Comparison of ENCODE assay signal across 1 cellular context in the genomic region with DNA sequence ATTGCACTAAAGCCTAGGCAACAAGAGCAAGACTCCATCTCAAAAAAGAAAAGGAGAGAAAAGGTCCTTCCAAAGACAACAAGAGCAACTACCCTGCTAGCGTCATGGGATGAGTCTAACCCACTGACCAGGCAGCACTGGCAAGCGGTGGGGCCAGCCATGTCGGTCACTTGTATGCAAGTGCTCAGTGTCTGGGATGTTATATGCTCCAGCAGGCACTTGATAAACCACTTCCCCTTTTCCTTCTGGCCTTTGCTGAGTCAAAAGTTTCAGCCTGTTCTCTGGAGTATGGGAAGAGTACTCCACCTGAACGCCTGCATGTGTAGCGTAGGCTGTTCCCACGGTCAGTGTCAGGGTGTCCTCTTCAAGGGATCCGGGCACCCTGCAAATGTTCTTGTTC.
A peak's percentile ranks its signal among the peaks of the same experiment; 100 is the strongest.
TF ChIP-seq lines count a peak whose summit lies in the region.

No MANE protein-coding gene starts in this region.

TF ChIP-seq in K562, 482 proteins besides CTCF, POLR2A, EP300 and RAD21:
- no peak for TF ChIP-seq LARP7 (IDR thresholded peaks at IDR 0.05)
- 0 out of 2 replicates have a peak, but pooled peaks have one; percentile 39 for TF ChIP-seq C11orf30 (IDR thresholded peaks at IDR 0.05; ENCODE audit: low read depth)
- peak; percentile 100 for TF ChIP-seq SPI1 (IDR thresholded peaks at IDR 0.05; ENCODE audit: borderline replicate concordance, low read depth, low read length)
- TF ChIP-seq ZNF12 (CRISPR knock-in tag; IDR thresholded peaks at IDR 0.05): peak; percentile 68
- no peak for TF ChIP-seq HNRNPL (IDR thresholded peaks at IDR 0.05; ENCODE audit: low read depth, low read length)
- peak; percentile 79 for TF ChIP-seq ZNF766 (CRISPR knock-in tag; conservative IDR thresholded peaks at IDR 0.05)
- TF ChIP-seq MAFF (IDR thresholded peaks at IDR 0.05; ENCODE audit: low read length): peak; percentile 29; the same call in 1 of the 2 replicates
- 0 out of 2 replicates have a peak, but pooled peaks have one; percentile 36 for TF ChIP-seq NFE2 (IDR thresholded peaks at IDR 0.05; ENCODE audit: low read depth)
- TF ChIP-seq, protein P1, sequence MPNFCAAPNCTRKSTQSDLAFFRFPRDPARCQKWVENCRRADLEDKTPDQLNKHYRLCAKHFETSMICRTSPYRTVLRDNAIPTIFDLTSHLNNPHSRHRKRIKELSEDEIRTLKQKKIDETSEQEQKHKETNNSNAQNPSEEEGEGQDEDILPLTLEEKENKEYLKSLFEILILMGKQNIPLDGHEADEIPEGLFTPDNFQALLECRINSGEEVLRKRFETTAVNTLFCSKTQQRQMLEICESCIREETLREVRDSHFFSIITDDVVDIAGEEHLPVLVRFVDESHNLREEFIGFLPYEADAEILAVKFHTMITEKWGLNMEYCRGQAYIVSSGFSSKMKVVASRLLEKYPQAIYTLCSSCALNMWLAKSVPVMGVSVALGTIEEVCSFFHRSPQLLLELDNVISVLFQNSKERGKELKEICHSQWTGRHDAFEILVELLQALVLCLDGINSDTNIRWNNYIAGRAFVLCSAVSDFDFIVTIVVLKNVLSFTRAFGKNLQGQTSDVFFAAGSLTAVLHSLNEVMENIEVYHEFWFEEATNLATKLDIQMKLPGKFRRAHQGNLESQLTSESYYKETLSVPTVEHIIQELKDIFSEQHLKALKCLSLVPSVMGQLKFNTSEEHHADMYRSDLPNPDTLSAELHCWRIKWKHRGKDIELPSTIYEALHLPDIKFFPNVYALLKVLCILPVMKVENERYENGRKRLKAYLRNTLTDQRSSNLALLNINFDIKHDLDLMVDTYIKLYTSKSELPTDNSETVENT (CRISPR knock-in tag; IDR thresholded peaks at IDR 0.05): no peak
- no peak for TF ChIP-seq MYBL2 (IDR thresholded peaks at IDR 0.05; ENCODE audit: low read depth)
- TF ChIP-seq MYBL2 (CRISPR knock-in tag; IDR thresholded peaks at IDR 0.05; ENCODE audit: borderline replicate concordance): no peak
- TF ChIP-seq ARID1B (IDR thresholded peaks at IDR 0.05): peak; percentile 29; the same call in 1 of the 2 replicates
- TF ChIP-seq RCOR1 (IDR thresholded peaks at IDR 0.05; ENCODE audit: borderline replicate concordance in 1 of 2, low read depth in 2 of 2, low read length in 2 of 2): no peak
- TF ChIP-seq, protein P2, sequence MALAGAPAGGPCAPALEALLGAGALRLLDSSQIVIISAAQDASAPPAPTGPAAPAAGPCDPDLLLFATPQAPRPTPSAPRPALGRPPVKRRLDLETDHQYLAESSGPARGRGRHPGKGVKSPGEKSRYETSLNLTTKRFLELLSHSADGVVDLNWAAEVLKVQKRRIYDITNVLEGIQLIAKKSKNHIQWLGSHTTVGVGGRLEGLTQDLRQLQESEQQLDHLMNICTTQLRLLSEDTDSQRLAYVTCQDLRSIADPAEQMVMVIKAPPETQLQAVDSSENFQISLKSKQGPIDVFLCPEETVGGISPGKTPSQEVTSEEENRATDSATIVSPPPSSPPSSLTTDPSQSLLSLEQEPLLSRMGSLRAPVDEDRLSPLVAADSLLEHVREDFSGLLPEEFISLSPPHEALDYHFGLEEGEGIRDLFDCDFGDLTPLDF (CRISPR knock-in tag; IDR thresholded peaks at IDR 0.05): no peak
- TF ChIP-seq MAFK (IDR thresholded peaks at IDR 0.05; ENCODE audit: low read length): peak; percentile 46; the same call in 1 of the 2 replicates
- peak; percentile 30; the same call in 1 of the 2 replicates for TF ChIP-seq SMARCE1 (IDR thresholded peaks at IDR 0.05)
- TF ChIP-seq, protein P3, sequence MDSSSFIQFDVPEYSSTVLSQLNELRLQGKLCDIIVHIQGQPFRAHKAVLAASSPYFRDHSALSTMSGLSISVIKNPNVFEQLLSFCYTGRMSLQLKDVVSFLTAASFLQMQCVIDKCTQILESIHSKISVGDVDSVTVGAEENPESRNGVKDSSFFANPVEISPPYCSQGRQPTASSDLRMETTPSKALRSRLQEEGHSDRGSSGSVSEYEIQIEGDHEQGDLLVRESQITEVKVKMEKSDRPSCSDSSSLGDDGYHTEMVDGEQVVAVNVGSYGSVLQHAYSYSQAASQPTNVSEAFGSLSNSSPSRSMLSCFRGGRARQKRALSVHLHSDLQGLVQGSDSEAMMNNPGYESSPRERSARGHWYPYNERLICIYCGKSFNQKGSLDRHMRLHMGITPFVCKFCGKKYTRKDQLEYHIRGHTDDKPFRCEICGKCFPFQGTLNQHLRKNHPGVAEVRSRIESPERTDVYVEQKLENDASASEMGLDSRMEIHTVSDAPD (CRISPR knock-in tag; IDR thresholded peaks at IDR 0.05): no peak
- TF ChIP-seq SMARCA5 (IDR thresholded peaks at IDR 0.05): no peak
- no peak for TF ChIP-seq EP400 (IDR thresholded peaks at IDR 0.05)
- TF ChIP-seq NRF1 (conservative IDR thresholded peaks at IDR 0.05 in 1 of 2, IDR thresholded peaks at IDR 0.05 in 1 of 2): peak in 1 of 2 experiments; percentile 29; a peak in 1 of 4 replicates
